8 cellular contexts compared by ENCODE assay signal in the genomic region with DNA sequence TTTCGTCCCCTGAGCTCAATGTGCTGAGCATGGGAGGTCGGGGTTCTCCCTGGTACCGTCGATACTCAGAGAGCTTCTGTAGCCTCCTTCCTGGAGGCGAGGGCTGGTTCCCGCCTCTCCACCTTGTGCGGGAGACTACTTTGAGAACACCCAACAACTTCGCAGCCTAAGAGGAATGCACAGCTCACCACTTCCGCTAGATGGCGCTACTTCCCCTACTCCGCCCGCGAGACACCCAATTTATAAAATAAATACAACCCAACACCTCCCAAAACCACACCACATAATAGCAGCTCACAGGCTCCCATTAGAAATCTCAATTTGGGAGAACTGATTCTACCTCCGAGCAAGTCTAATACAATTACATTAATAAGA. TPM values are rescaled to one million over a fixed set of nuclear protein-coding genes. Genes with fewer than 3 reads are reported as not detected.
DNase-seq lines count a peak whose midpoint lies in the region; ATAC-seq and TF ChIP-seq lines count a peak whose summit lies in the region.

No MANE protein-coding gene starts in this region.

- DNase-seq in C1 segment of cervical spinal cord (lab: John Stamatoyannopoulos, UW) (peak in 10 of 14 donors; percentile 7 to 65 (median 44)), amniotic epithelial cell (ENCODE audit: low read depth) (peak; percentile 29), hepatic stellate cell (ENCODE audit: low spot score) (peak; percentile 50), putamen (ENCODE audit: low spot score) (peak; percentile 62), vagina (ENCODE audit: extremely low spot score in 2 of 2) (no peak)

- H3K4me2 ChIP-seq in Loucy (ENCODE audit: low read depth, low read length, poor library complexity, severe bottlenecking) (peak overlapping the region; percentile 69), SU-DHL-6 (ENCODE audit: low read depth, low read length, poor library complexity, severe bottlenecking) (no peak overlapping the region)

- H3K36me3 ChIP-seq in Loucy (ENCODE audit: insufficient read depth, low read length): no peaks in the 10 kb centered on the region
- H3K36me3 ChIP-seq in SU-DHL-6 (ENCODE audit: low read length): no peaks in the 10 kb centered on the region
- H3K36me3 ChIP-seq in vagina: no peaks in the 10 kb centered on the region

- peak overlapping the region; percentile 90 for H2AFZ ChIP-seq in Loucy (ENCODE audit: low read length)
- no peak overlapping the region for H2AFZ ChIP-seq in SU-DHL-6 (ENCODE audit: low read depth, low read length, severe bottlenecking)

- H4K20me1 ChIP-seq in Loucy (ENCODE audit: insufficient read depth, low read length, poor library complexity, severe bottlenecking) (no peaks in the 10 kb centered on the region), SU-DHL-6 (ENCODE audit: low read depth, low read length) (no peaks in the 10 kb centered on the region)

- H3K4me1 ChIP-seq in Loucy (ENCODE audit: insufficient read depth, low read length, poor library complexity, severe bottlenecking) (peaks cover 14% of the 10 kb centered on the region), vagina (peaks cover 24% of the 10 kb centered on the region)

- H3K9me3 ChIP-seq in Loucy (ENCODE audit: insufficient read depth, low read depth, low read length) (no peaks in the 10 kb centered on the region), SU-DHL-6 (ENCODE audit: insufficient read depth, low read length) (no peaks in the 10 kb centered on the region), vagina (no peaks in the 10 kb centered on the region)

- intact Hi-C loops in vagina (cut with DNase I): no loop called here

- TF ChIP-seq CTCF in Loucy (conservative IDR thresholded peaks at IDR 0.05; ENCODE audit: low read length): peak; percentile 95
- TF ChIP-seq CTCF in SU-DHL-6 (IDR thresholded peaks at IDR 0.05; ENCODE audit: insufficient read depth, low read length, poor library complexity, severe bottlenecking): peak; percentile 72
- TF ChIP-seq CTCF in vagina (IDR thresholded peaks at IDR 0.05): peak; percentile 60 to 88 (median 74)

- H3K9me2 ChIP-seq in Loucy (replicated peaks; ENCODE audit: low read depth, low read length) (no peaks in the 10 kb centered on the region), SU-DHL-6 (replicated peaks; ENCODE audit: insufficient read depth, low read length) (no peaks in the 10 kb centered on the region)

- H3K27me3 ChIP-seq in Loucy (ENCODE audit: insufficient read depth, low read length, poor library complexity, severe bottlenecking) (peaks cover 57% of the 10 kb centered on the region), SU-DHL-6 (ENCODE audit: low read length) (no peaks in the 10 kb centered on the region), vagina (no peaks in the 10 kb centered on the region)

- TF ChIP-seq POLR2A in vagina (IDR thresholded peaks at IDR 0.05): no peak

- ATAC-seq in GM19467 (IDR thresholded peaks at IDR 0.05; ENCODE audit: unreplicated experiment): peak; percentile 53

- no peaks in the 10 kb centered on the region for H3K79me2 ChIP-seq in Loucy (ENCODE audit: insufficient read depth, low read length)
- no peaks in the 10 kb centered on the region for H3K79me2 ChIP-seq in SU-DHL-6 (ENCODE audit: insufficient read depth, low read length)

- H3K4me3 ChIP-seq in Loucy (ENCODE audit: low read length, poor library complexity, severe bottlenecking) (peak overlapping the region; percentile 70), SU-DHL-6 (ENCODE audit: insufficient read depth, low read length, poor library complexity, severe bottlenecking) (no peak overlapping the region), vagina (peak overlapping the region; percentile 65 to 67)

- H3K9ac ChIP-seq in Loucy (ENCODE audit: low read depth, low read length, poor library complexity, severe bottlenecking) (no peak overlapping the region), SU-DHL-6 (ENCODE audit: low read length) (no peak overlapping the region)

- H3F3A ChIP-seq in Loucy (ENCODE audit: low read depth): no peaks in the 10 kb centered on the region
- no peaks in the 10 kb centered on the region for H3F3A ChIP-seq in SU-DHL-6 (ENCODE audit: insufficient read depth)

- H3K27ac ChIP-seq in SU-DHL-6 (ENCODE audit: low read depth, low read length): no peak overlapping the region
- peak overlapping the region; percentile 76 for H3K27ac ChIP-seq in vagina

RNA-seq across cellular contexts. Expression of gene RGMA, which starts 1.2 kb away (rescaled TPM):
- 21.6 TPM for total RNA-seq in vagina

Comparison
In these comparisons a context has a peak if more than half of its experiments do, and no peak if none do; other contexts are left out.
1. DNase-seq: peak in C1 segment of cervical spinal cord (10 of 14), amniotic epithelial cell (single experiment), hepatic stellate cell (single experiment) and putamen (single experiment); none in vagina (0 of 2).
2. Peak in every context shown above with its lines, with median percentiles within 50 percentile points of each other: CTCF ChIP-seq.